In genomic region chr9:99262949-99263418, GRCh38 we compare ENCODE assay signal across 15 cellular contexts. TPM values are rescaled to one million over a fixed set of nuclear protein-coding genes. Genes with fewer than 3 reads are reported as not detected.
DNase-seq lines count a peak whose midpoint lies in the region; ATAC-seq, FAIRE-seq and TF ChIP-seq lines count a peak whose summit lies in the region.
"Had no signal": no experiment of that assay in that cellular context is flagged by ENCODE, and none has a peak within 500 bp of the region (broad histone marks: within the 10 kb centered on the region; RNA-seq: fewer than 3 reads in every experiment).

No MANE protein-coding gene starts in this region.

- peaks cover 9% of the 10 kb centered on the region for H3K4me1 ChIP-seq in neural progenitor cell
- H3K4me1 ChIP-seq in tibial artery, result peaks cover 0 to 22% (median 8%) of the 10 kb centered on the region in 4 donors

- FAIRE-seq in D721Med (lab: Jason Lieb, UNC), result no peak
- FAIRE-seq: H1 had no signal

- H3F3A ChIP-seq in neural progenitor cell (ENCODE audit: low read depth), result no peaks in the 10 kb centered on the region

- H3K79me2 ChIP-seq in neural progenitor cell (ENCODE audit: low read depth), result no peaks in the 10 kb centered on the region
- H3K79me2 ChIP-seq: parathyroid adenoma had no signal

- intact Hi-C loops in tibial artery (cut with DNase I; ENCODE audit: low total_unique reads), result no loop called here

- no peaks in the 10 kb centered on the region for H3K27me3 ChIP-seq in neural progenitor cell
- no peaks in the 10 kb centered on the region for H3K27me3 ChIP-seq in tibial artery

- no peak overlapping the region for H3K27ac Mint-ChIP-seq in neural progenitor cell
- no peak overlapping the region for H3K27ac Mint-ChIP-seq in activated naive CD8-positive, alpha-beta T cell treated with anti-CD3 and anti-CD28 coated beads, Interleukin-2, amount 50 U/mL, for 24 hours
- H3K27ac Mint-ChIP-seq: type B pancreatic cell had no signal

- H3K4me2 ChIP-seq in neural progenitor cell, result no peak overlapping the region

- no peaks in the 10 kb centered on the region for H3K27me3 Mint-ChIP-seq in neural progenitor cell (ENCODE audit: insufficient read depth, low read depth)
- H3K27me3 Mint-ChIP-seq in activated naive CD8-positive, alpha-beta T cell treated with anti-CD3 and anti-CD28 coated beads, Interleukin-2, amount 50 U/mL, for 24 hours, result peaks cover 5% of the 10 kb centered on the region
- H3K27me3 Mint-ChIP-seq: type B pancreatic cell had no signal

- no peaks in the 10 kb centered on the region for H3K36me3 ChIP-seq in neural progenitor cell
- H3K36me3 ChIP-seq in tibial artery, result no peaks in the 10 kb centered on the region

- ATAC-seq in GM18873 (IDR thresholded peaks at IDR 0.05; ENCODE audit: low FRiP score, unreplicated experiment) (peak; percentile 38), GM21528 (IDR thresholded peaks at IDR 0.05; ENCODE audit: low FRiP score, unreplicated experiment) (peak; percentile 51), HG03095 (IDR thresholded peaks at IDR 0.05; ENCODE audit: unreplicated experiment) (peak; percentile 39)
- ATAC-seq in activated naive CD8-positive, alpha-beta T cell treated with anti-CD3 and anti-CD28 coated beads, Interleukin-2, amount 50 U/mL, for 24 hours, result no peak
- ATAC-seq: activated CD4-positive, CD25-positive, alpha-beta regulatory T cell treated with anti-CD3 and anti-CD28 coated beads, Interleukin-2, amount 50 U/mL, for 24 hours had no signal

- H3K4me3 ChIP-seq in neural progenitor cell (no peak overlapping the region), tibial artery (no peak overlapping the region)

- no peaks in the 10 kb centered on the region for H3K9me3 Mint-ChIP-seq in neural progenitor cell
- H3K9me3 Mint-ChIP-seq in activated naive CD8-positive, alpha-beta T cell treated with anti-CD3 and anti-CD28 coated beads, Interleukin-2, amount 50 U/mL, for 24 hours, result no peaks in the 10 kb centered on the region
- H3K9me3 Mint-ChIP-seq: type B pancreatic cell had no signal

- TF ChIP-seq CTCF in neural progenitor cell (IDR thresholded peaks at IDR 0.05) (no peak), tibial artery (IDR thresholded peaks at IDR 0.05) (no peak), D721Med (IDR thresholded peaks at IDR 0.05; ENCODE audit: insufficient read depth, missing control alignments) (no peak)

- H3K4me1 Mint-ChIP-seq in neural progenitor cell, result peaks cover 3% of the 10 kb centered on the region
- peaks cover 51% of the 10 kb centered on the region for H3K4me1 Mint-ChIP-seq in activated naive CD8-positive, alpha-beta T cell treated with anti-CD3 and anti-CD28 coated beads, Interleukin-2, amount 50 U/mL, for 24 hours

- peak overlapping the region; percentile 18 for H2AFZ ChIP-seq in neural progenitor cell (replicated peaks)
- H2AFZ ChIP-seq: parathyroid adenoma had no signal

- DNase-seq in neural progenitor cell (ENCODE audit: low spot score) (no peak), tibial artery (no peak), D721Med (ENCODE audit: insufficient read length, low spot score) (no peak)
- no peak for DNase-seq in activated naive CD8-positive, alpha-beta T cell treated with anti-CD3 and anti-CD28 coated beads, Interleukin-2, amount 50 U/mL, for 24 hours
- DNase-seq: activated T-cell treated with anti-CD3 and anti-CD28 coated beads for 4 hours, dermis blood vessel endothelial cell, MM.1S, OCI-M1 had no signal

- no peak overlapping the region for H3K9ac ChIP-seq in neural progenitor cell
- H3K9ac ChIP-seq: parathyroid adenoma had no signal

- no peak overlapping the region for H3K4me3 Mint-ChIP-seq in neural progenitor cell
- H3K4me3 Mint-ChIP-seq in activated naive CD8-positive, alpha-beta T cell treated with anti-CD3 and anti-CD28 coated beads, Interleukin-2, amount 50 U/mL, for 24 hours, result no peak overlapping the region
- H3K4me3 Mint-ChIP-seq: type B pancreatic cell had no signal

- H4K20me1 ChIP-seq in neural progenitor cell (ENCODE audit: low read depth), result no peaks in the 10 kb centered on the region

- H3K9me3 ChIP-seq in neural progenitor cell (ENCODE audit: low read depth) (no peaks in the 10 kb centered on the region), tibial artery (no peaks in the 10 kb centered on the region)

- no peaks in the 10 kb centered on the region for H3K36me3 Mint-ChIP-seq in neural progenitor cell
- H3K36me3 Mint-ChIP-seq in activated naive CD8-positive, alpha-beta T cell treated with anti-CD3 and anti-CD28 coated beads, Interleukin-2, amount 50 U/mL, for 24 hours (ENCODE audit: low read depth), result no peaks in the 10 kb centered on the region
- H3K36me3 Mint-ChIP-seq: type B pancreatic cell had no signal

- H3K27ac ChIP-seq in neural progenitor cell (no peak overlapping the region), tibial artery (no peak overlapping the region)
- H3K27ac ChIP-seq: parathyroid adenoma had no signal

RNA-seq across cellular contexts. Expression of gene SEC61B, which starts 40.9 kb away (rescaled TPM):
- total RNA-seq in neural progenitor cell (ENCODE audit: low replicate concordance), result 83.7 and 99.2 TPM in 2 replicates

RNA-seq across cellular contexts. Expression of gene ALG2, which starts 41.2 kb away (rescaled TPM):
- total RNA-seq in neural progenitor cell (ENCODE audit: low replicate concordance), result 25.0 and 26.0 TPM in 2 replicates
